Comparison of ENCODE assay signal across 10 cellular contexts in genomic region chr5:118956727-118957126, GRCh38. TPM values are rescaled to one million over a fixed set of nuclear protein-coding genes. Genes with fewer than 3 reads are reported as not detected.
DNase-seq lines count a peak whose midpoint lies in the region; ATAC-seq and TF ChIP-seq lines count a peak whose summit lies in the region.
"Had no signal": no experiment of that assay in that cellular context is flagged by ENCODE, and none has a peak within 500 bp of the region (broad histone marks: within the 10 kb centered on the region; RNA-seq: fewer than 3 reads in every experiment).

No MANE protein-coding gene starts in this region.

- H3K27me3 ChIP-seq in thyroid gland (no peaks in the 10 kb centered on the region), upper lobe of left lung (no peaks in the 10 kb centered on the region)

- ATAC-seq in SK-N-SH treated with all-trans-retinoic acid at 6 μM for 48 hours (peak; percentile 55), upper lobe of left lung (ENCODE audit: low FRiP score in 2 of 2) (no peak), GM21737 (IDR thresholded peaks at IDR 0.05; ENCODE audit: unreplicated experiment) (no peak)

- H3K4me3 ChIP-seq in thyroid gland (replicated peaks in 1 of 3) (no peak overlapping the region), upper lobe of left lung (no peak overlapping the region)

- intact Hi-C loops in thyroid gland (cut with DNase I), result no loop called here

- DNase-seq in HuH-7 (ENCODE audit: low spot score), result peak; percentile 17
- DNase-seq in glomerular visceral epithelial cell (ENCODE audit: extremely low spot score), result peak; percentile 20
- DNase-seq in thyroid gland, result no peak
- DNase-seq in GM19238 (ENCODE audit: insufficient read length, low spot score), result no peak
- no peak for DNase-seq in upper lobe of left lung
- DNase-seq: activated naive CD4-positive, alpha-beta T cell treated with anti-CD3 and anti-CD28 coated beads, Interleukin-2, amount 10 ng/mL, durations not matched to agents 7 days and 5 days; NCI-H2029 treated with DMSO at 0.1 percent for 48 hours had no signal

- TF ChIP-seq POLR2A in thyroid gland (IDR thresholded peaks at IDR 0.05) (no peak), upper lobe of left lung (IDR thresholded peaks at IDR 0.05) (no peak)

- WGBS in thyroid gland, 2 donors, result 55 to 58% methylated on average over 2 of the region's 2 CpGs
- WGBS in upper lobe of left lung, 2 donors, result 41 to 46% methylated on average over 2 of the region's 2 CpGs

- TF ChIP-seq CTCF in C4-2B (conservative IDR thresholded peaks at IDR 0.05) (peak; percentile 75), thyroid gland (IDR thresholded peaks at IDR 0.05) (peak in 2 of 6 experiments; percentile 28 to 29), upper lobe of left lung (IDR thresholded peaks at IDR 0.05) (peak in 1 of 6 experiments; percentile 6)

- H3K36me3 ChIP-seq in thyroid gland (no peaks in the 10 kb centered on the region), upper lobe of left lung (no peaks in the 10 kb centered on the region)

- H3K4me1 ChIP-seq in thyroid gland, result no peaks in the 10 kb centered on the region
- peaks cover 0 to 5% (median 0%) of the 10 kb centered on the region in 4 donors for H3K4me1 ChIP-seq in upper lobe of left lung

- no peaks in the 10 kb centered on the region for H3K9me3 ChIP-seq in thyroid gland
- no peaks in the 10 kb centered on the region for H3K9me3 ChIP-seq in upper lobe of left lung

- H3K27ac ChIP-seq in C4-2B (no peak overlapping the region), thyroid gland (no peak overlapping the region), upper lobe of left lung (no peak overlapping the region)

- TF ChIP-seq EP300 in upper lobe of left lung (IDR thresholded peaks at IDR 0.05), result no peak

TF ChIP-seq in SK-N-SH treated with all-trans-retinoic acid at 6 μM for 48 hours, 23 proteins besides CTCF, POLR2A, EP300 and RAD21:
- TF ChIP-seq ZFP3 (CRISPR knock-in tag; IDR thresholded peaks at IDR 0.05) (no peak), BACH2 (CRISPR knock-in tag; IDR thresholded peaks at IDR 0.05; ENCODE audit: borderline replicate concordance) (no peak), RARB (CRISPR knock-in tag; IDR thresholded peaks at IDR 0.05) (no peak), ZNF565 (CRISPR knock-in tag; conservative IDR thresholded peaks at IDR 0.05; ENCODE audit: low read depth) (no peak), SNAI2 (CRISPR knock-in tag; IDR thresholded peaks at IDR 0.05) (no peak), ZNF8 (CRISPR knock-in tag; IDR thresholded peaks at IDR 0.05) (no peak), TOX (CRISPR knock-in tag; IDR thresholded peaks at IDR 0.05; ENCODE audit: borderline replicate concordance) (no peak), ZFP30 (CRISPR knock-in tag; IDR thresholded peaks at IDR 0.05) (no peak), ZC3H10 (CRISPR knock-in tag; IDR thresholded peaks at IDR 0.05) (no peak), ISL1 (CRISPR knock-in tag; IDR thresholded peaks at IDR 0.05) (no peak), TCF4 (CRISPR knock-in tag; IDR thresholded peaks at IDR 0.05; ENCODE audit: borderline replicate concordance) (no peak), ZNF70 (CRISPR knock-in tag; IDR thresholded peaks at IDR 0.05) (no peak), CSRNP3 (CRISPR knock-in tag; IDR thresholded peaks at IDR 0.05) (no peak), CSDC2 (CRISPR knock-in tag; IDR thresholded peaks at IDR 0.05) (no peak), POU6F1 (CRISPR knock-in tag; IDR thresholded peaks at IDR 0.05; ENCODE audit: borderline replicate concordance, low read depth) (no peak), PPARA (CRISPR knock-in tag; IDR thresholded peaks at IDR 0.05; ENCODE audit: borderline replicate concordance) (no peak)

RNA-seq across cellular contexts. Expression of gene DTWD2, which starts 31.6 kb away (rescaled TPM):
- total RNA-seq in thyroid gland (10 to 100 TPM; 17.6 to 37.8 (median 28.8) TPM), upper lobe of left lung (10 to 100 TPM in 3 of 6 donors, 1 to 10 TPM in 3; 7.1 to 14.7 (median 9.5) TPM)

Comparison
In these comparisons a context has a peak if more than half of its experiments do, and no peak if none do; other contexts are left out.
1. DNase-seq: peak in HuH-7 (single experiment) and glomerular visceral epithelial cell (single experiment); none in thyroid gland (0 of 2), GM19238 (single experiment) and upper lobe of left lung (0 of 2).